In the genomic region with DNA sequence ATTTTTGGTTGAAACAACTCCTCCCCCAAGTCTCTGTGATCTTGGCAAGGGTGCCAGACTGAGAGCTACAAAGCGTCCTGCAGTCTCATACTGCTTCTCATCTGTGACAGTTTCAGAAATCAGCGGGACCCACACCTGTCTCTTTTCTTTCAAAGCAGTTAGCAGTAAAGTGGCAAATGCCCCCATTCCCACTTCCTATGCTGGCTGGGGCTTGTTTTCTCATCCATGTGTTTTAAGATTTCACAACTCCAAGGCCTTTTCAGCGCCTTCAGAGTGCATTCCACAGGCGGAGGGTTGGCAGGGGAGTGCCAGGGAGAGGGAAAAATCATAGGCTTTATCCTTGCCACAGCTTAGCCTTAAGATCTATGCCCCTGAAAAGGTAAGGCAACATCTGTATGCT, we compare ENCODE assay signal across 15 cellular contexts.
"Had no signal": no experiment of that assay in that cellular context is flagged by ENCODE, and none has a peak within 500 bp of the region (broad histone marks: within the 10 kb centered on the region; RNA-seq: fewer than 3 reads in every experiment).

No MANE protein-coding gene starts in this region.

- H3K27me3 Mint-ChIP-seq: activated naive CD8-positive, alpha-beta T cell had no signal

- H3K27ac Mint-ChIP-seq: activated naive CD8-positive, alpha-beta T cell; neural progenitor cell had no signal

- H3K4me3 Mint-ChIP-seq: activated naive CD8-positive, alpha-beta T cell; activated T-cell treated with anti-CD3 and anti-CD28 coated beads, Interleukin-2, amount 50 U/mL, for 4 hours; neural progenitor cell had no signal

- H3K9me3 Mint-ChIP-seq: activated T-cell treated with anti-CD3 and anti-CD28 coated beads, Interleukin-2, amount 50 U/mL, for 4 hours; neural progenitor cell had no signal

- H3K36me3 ChIP-seq: gastrocnemius medialis, left ventricle myocardium inferior, neural progenitor cell, pancreas, tibial nerve had no signal

- H3K36me3 Mint-ChIP-seq: activated naive CD8-positive, alpha-beta T cell; neural progenitor cell had no signal

- H3K4me3 ChIP-seq: gastrocnemius medialis, left ventricle myocardium inferior, neural progenitor cell, pancreas, skin epidermis, tibial nerve had no signal

- FAIRE-seq: keratinocyte, pancreas had no signal

- H3K27me3 ChIP-seq: neural progenitor cell, pancreas had no signal

- DNase-seq: activated CD4-positive, alpha-beta T cell treated with anti-CD3 and anti-CD28 coated beads for 1 hour; activated CD4-positive, alpha-beta T cell treated with anti-CD3 and anti-CD28 coated beads, Interleukin-2, amount 50 U/mL, for 48 hours; activated effector memory CD4-positive, alpha-beta T cell treated with anti-CD3 and anti-CD28 coated beads, Interleukin-2, amount 50 U/mL, for 16 hours; activated T-cell treated with anti-CD3 and anti-CD28 coated beads, Interleukin-2, amount 50 U/mL, for 4 hours; gastrocnemius medialis; left ventricle myocardium inferior; mesenchymal stem cell; pancreas; retina; T-helper 9 cell had no signal

- ATAC-seq: activated T-cell treated with anti-CD3 and anti-CD28 coated beads, Interleukin-2, amount 50 U/mL, for 4 hours; gastrocnemius medialis; pancreas had no signal
